8 cellular contexts compared by ENCODE assay signal in genomic region chr12:6827982-6828670, GRCh38. TPM values are rescaled to one million over a fixed set of nuclear protein-coding genes. Genes with fewer than 3 reads are reported as not detected.
DNase-seq lines count a peak whose midpoint lies in the region; ATAC-seq and TF ChIP-seq lines count a peak whose summit lies in the region.

TSS of gene P3H3 (plus strand) at chr12:6828407. CDS start at chr12:6828441, 34 bp downstream.

- ATAC-seq in HG03469 (IDR thresholded peaks at IDR 0.05; ENCODE audit: unreplicated experiment): no peak
- no peak for ATAC-seq in HG02610 (IDR thresholded peaks at IDR 0.05; ENCODE audit: unreplicated experiment)

- H3K4me3 ChIP-seq in cardiac muscle cell: peak within 1 kb of the TSS; percentile 61

- H3K4me1 ChIP-seq in cardiac muscle cell (ENCODE audit: low read depth): peaks cover 9% of the 10 kb centered on the region

- H3K4me3 Mint-ChIP-seq in activated naive CD8-positive, alpha-beta T cell treated with anti-CD3 and anti-CD28 coated beads for 36 hours: peak within 1 kb of the TSS; percentile 84
- peak within 1 kb of the TSS; percentile 98 for H3K4me3 Mint-ChIP-seq in osteocyte (ENCODE audit: unreplicated experiment)

- peaks cover 59% of the 10 kb centered on the region for H3K27me3 Mint-ChIP-seq in activated naive CD8-positive, alpha-beta T cell treated with anti-CD3 and anti-CD28 coated beads for 36 hours
- no peaks in the 10 kb centered on the region for H3K27me3 Mint-ChIP-seq in osteocyte (ENCODE audit: unreplicated experiment)

- no peaks in the 10 kb centered on the region for H3K9me3 ChIP-seq in cardiac muscle cell (ENCODE audit: low read depth)

- H3K27ac Mint-ChIP-seq in activated naive CD8-positive, alpha-beta T cell treated with anti-CD3 and anti-CD28 coated beads for 36 hours: peak within 1 kb of the TSS; percentile 51
- peak within 1 kb of the TSS; percentile 98 for H3K27ac Mint-ChIP-seq in osteocyte (ENCODE audit: unreplicated experiment)

- no peaks in the 10 kb centered on the region for H3K36me3 Mint-ChIP-seq in activated naive CD8-positive, alpha-beta T cell treated with anti-CD3 and anti-CD28 coated beads for 36 hours
- H3K36me3 Mint-ChIP-seq in osteocyte (ENCODE audit: unreplicated experiment): peaks cover 12% of the 10 kb centered on the region

- DNase-seq in GM10266 (ENCODE audit: extremely low spot score): no peak
- peak; percentile 54 for DNase-seq in NCI-H1694 treated with DMSO at 0.1 percent for 48 hours (lab: John Stamatoyannopoulos, UW)
- peak; percentile 46 for DNase-seq in activated naive CD8-positive, alpha-beta T cell treated with anti-CD3 and anti-CD28 coated beads for 36 hours
- DNase-seq in cardiac muscle cell (ENCODE audit: low read depth in 1 of 2, low spot score in 1 of 2): peak; percentile 56 to 63
- DNase-seq in osteocyte (ENCODE audit: extremely low spot score, unreplicated experiment): no peak
- DNase-seq in GM19240 (ENCODE audit: insufficient read length, low spot score): no peak

- peaks cover 17% of the 10 kb centered on the region for H3K4me1 Mint-ChIP-seq in activated naive CD8-positive, alpha-beta T cell treated with anti-CD3 and anti-CD28 coated beads for 36 hours
- peaks cover 33% of the 10 kb centered on the region for H3K4me1 Mint-ChIP-seq in osteocyte (ENCODE audit: unreplicated experiment)

- H3K27ac ChIP-seq in cardiac muscle cell: peak within 1 kb of the TSS; percentile 75

- H3K9me3 Mint-ChIP-seq in activated naive CD8-positive, alpha-beta T cell treated with anti-CD3 and anti-CD28 coated beads for 36 hours: no peaks in the 10 kb centered on the region
- no peaks in the 10 kb centered on the region for H3K9me3 Mint-ChIP-seq in osteocyte (ENCODE audit: unreplicated experiment)

- H3K36me3 ChIP-seq in cardiac muscle cell: peaks cover 14% of the 10 kb centered on the region

- TF ChIP-seq CTCF in GM10266 (IDR thresholded peaks at IDR 0.05; ENCODE audit: control insufficient read depth, insufficient read depth, low read depth, missing control alignments): peak; percentile 40
- no peak for TF ChIP-seq CTCF in cardiac muscle cell (IDR thresholded peaks at IDR 0.05; ENCODE audit: low read depth, low read length)
- no peak for TF ChIP-seq CTCF in osteocyte (IDR thresholded peaks at IDR 0.05)

- no peaks in the 10 kb centered on the region for H3K27me3 ChIP-seq in cardiac muscle cell

RNA-seq across cellular contexts. Expression of gene P3H3, which starts in this region (rescaled TPM):
- under 1 TPM; 0.36 to 0.60 TPM for total RNA-seq in activated naive CD8-positive, alpha-beta T cell treated with anti-CD3 and anti-CD28 coated beads for 36 hours
- 11.6 and 19.7 TPM in 2 replicates for total RNA-seq in cardiac muscle cell
- 13.7 and 18.2 TPM in 2 replicates for polyA plus RNA-seq in cardiac muscle cell
- total RNA-seq in osteocyte: 86.5 and 90.8 TPM in 2 replicates

Comparison
In these comparisons a context has a peak if more than half of its experiments do, and no peak if none do; other contexts are left out.
1. Peak in DNase-seq in activated naive CD8-positive, alpha-beta T cell treated with anti-CD3 and anti-CD28 coated beads for 36 hours; RNA of the gene not detected or under 1 TPM.
2. DNase-seq: peak in NCI-H1694 treated with DMSO at 0.1 percent for 48 hours (single experiment) and cardiac muscle cell (2 of 2); none in GM10266 (single experiment), osteocyte (single experiment) and GM19240 (single experiment).